Comparison of ENCODE assay signal across 10 cellular contexts in the genomic region with DNA sequence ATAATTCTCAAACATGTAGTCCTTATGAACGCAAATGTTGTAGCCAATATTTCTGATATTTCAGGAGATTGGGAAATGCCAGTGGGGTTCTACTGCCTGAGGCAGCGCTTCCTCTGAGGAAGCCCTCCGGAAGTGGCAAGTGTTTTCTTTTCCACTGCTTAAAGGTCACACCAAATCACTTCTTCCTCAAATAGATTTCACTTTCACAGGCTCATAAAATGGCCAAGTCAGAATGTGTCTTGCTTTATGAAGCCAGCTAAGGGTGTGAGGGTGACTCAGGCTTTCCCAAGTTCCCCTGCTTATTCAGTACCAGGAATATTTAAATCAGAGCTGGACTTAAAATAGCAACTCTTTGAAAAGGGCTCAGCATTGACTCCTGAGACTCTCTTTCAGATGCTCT.
DNase-seq lines count a peak whose midpoint lies in the region; ATAC-seq and TF ChIP-seq lines count a peak whose summit lies in the region.
"Had no signal": no experiment of that assay in that cellular context is flagged by ENCODE, and none has a peak within 500 bp of the region (broad histone marks: within the 10 kb centered on the region; RNA-seq: fewer than 3 reads in every experiment).

No MANE protein-coding gene starts in this region.

- peak overlapping the region; percentile 48; the same call in 1 of the 2 replicates for H3K27ac ChIP-seq in BLaER1
- H3K27ac ChIP-seq in RWPE1, result no peak overlapping the region
- H3K27ac ChIP-seq: SJCRH30 had no signal

- H3K4me1 Mint-ChIP-seq in activated T-cell treated with anti-CD3 and anti-CD28 coated beads, Interleukin-2, amount 50 U/mL, for 24 hours (ENCODE audit: low read depth), result peaks cover 94% of the 10 kb centered on the region

- H3K4me2 ChIP-seq in BLaER1, result peak overlapping the region; percentile 71

- peak overlapping the region; percentile 20 for H3K27ac Mint-ChIP-seq in activated T-cell treated with anti-CD3 and anti-CD28 coated beads, Interleukin-2, amount 50 U/mL, for 24 hours
- H3K27ac Mint-ChIP-seq: stimulated activated naive CD8-positive, alpha-beta T cell treated with anti-CD3 and anti-CD28 coated beads, Interleukin-15, amount 100 ng/mL, for 72 hours had no signal

- peaks cover 58% of the 10 kb centered on the region for H3K27me3 Mint-ChIP-seq in activated T-cell treated with anti-CD3 and anti-CD28 coated beads, Interleukin-2, amount 50 U/mL, for 24 hours
- H3K27me3 Mint-ChIP-seq: stimulated activated naive CD8-positive, alpha-beta T cell treated with anti-CD3 and anti-CD28 coated beads, Interleukin-15, amount 100 ng/mL, for 72 hours had no signal

- H4K20me1 ChIP-seq in BLaER1, result no peaks in the 10 kb centered on the region

- DNase-seq in HCEC 1CT, result peak; percentile 67
- DNase-seq in activated T-cell treated with anti-CD3 and anti-CD28 coated beads, Interleukin-2, amount 50 U/mL, for 24 hours, result no peak
- peak in 1 of 3 donors; percentile 19 for DNase-seq in mucosa of descending colon
- DNase-seq in stimulated activated naive CD4-positive, alpha-beta T cell (lab: John Stamatoyannopoulos, UW), result no peak
- no peak for DNase-seq in hippocampal formation (lab: John Stamatoyannopoulos, UW)
- no peak for DNase-seq in RWPE1 (ENCODE audit: low spot score)
- DNase-seq: SJCRH30 had no signal

- TF ChIP-seq CTCF in mucosa of descending colon (IDR thresholded peaks at IDR 0.05) (no peak), RWPE1 (conservative IDR thresholded peaks at IDR 0.05; ENCODE audit: low read depth) (no peak)

- CTCF ChIA-PET in RWPE1 (lab: Yijun Ruan, JAX), result no interaction called here

- POLR2A ChIA-PET in RWPE1 (lab: Yijun Ruan, JAX; ENCODE audit: low non-redundant PET), result no interaction called here

- H3K36me3 Mint-ChIP-seq in activated T-cell treated with anti-CD3 and anti-CD28 coated beads, Interleukin-2, amount 50 U/mL, for 24 hours (ENCODE audit: low read depth), result no peaks in the 10 kb centered on the region

- H3K36me3 ChIP-seq in BLaER1 (no peaks in the 10 kb centered on the region), mucosa of descending colon (ENCODE audit: low read depth) (no peaks in the 10 kb centered on the region)
- H3K36me3 ChIP-seq: SJCRH30 had no signal

- ATAC-seq in mucosa of descending colon, result peak; percentile 87
- ATAC-seq in GM21528 (IDR thresholded peaks at IDR 0.05; ENCODE audit: low FRiP score, unreplicated experiment), result no peak
- ATAC-seq: stimulated activated naive CD8-positive, alpha-beta T cell treated with anti-CD3 and anti-CD28 coated beads, Interleukin-15, amount 100 ng/mL, for 72 hours had no signal

- intact Hi-C loops in mucosa of descending colon (cut with DNase I, micrococcal nuclease), result no loop called here

- no peaks in the 10 kb centered on the region for H3K9me3 Mint-ChIP-seq in activated T-cell treated with anti-CD3 and anti-CD28 coated beads, Interleukin-2, amount 50 U/mL, for 24 hours
- H3K9me3 Mint-ChIP-seq: stimulated activated naive CD8-positive, alpha-beta T cell treated with anti-CD3 and anti-CD28 coated beads, Interleukin-15, amount 100 ng/mL, for 72 hours had no signal

- H3K4me1 ChIP-seq in BLaER1 (peaks cover 40% of the 10 kb centered on the region), mucosa of descending colon (ENCODE audit: low read depth) (peaks cover 2% of the 10 kb centered on the region)
- H3K4me1 ChIP-seq: SJCRH30 had no signal

- H3K9ac ChIP-seq in BLaER1, result no peak overlapping the region; the same call in 1 of the 2 replicates

- no peak overlapping the region for H3K4me3 ChIP-seq in BLaER1
- no peak overlapping the region for H3K4me3 ChIP-seq in mucosa of descending colon
- H3K4me3 ChIP-seq: SJCRH30 had no signal

- no peak overlapping the region for H3K4me3 Mint-ChIP-seq in activated T-cell treated with anti-CD3 and anti-CD28 coated beads, Interleukin-2, amount 50 U/mL, for 24 hours

- H3K27me3 ChIP-seq in BLaER1, result no peaks in the 10 kb centered on the region
- H3K27me3 ChIP-seq: SJCRH30 had no signal

- H3K9me3 ChIP-seq in BLaER1, result 0 out of 2 replicates have a peak, but pooled peaks cover 10% of the 10 kb centered on the region
- no peaks in the 10 kb centered on the region for H3K9me3 ChIP-seq in mucosa of descending colon
- H3K9me3 ChIP-seq: SJCRH30 had no signal
